14 cellular contexts compared by ENCODE assay signal in genomic region chr2:158501301-158501700, GRCh38. TPM values are rescaled to one million over a fixed set of nuclear protein-coding genes. Genes with fewer than 3 reads are reported as not detected.
DNase-seq lines count a peak whose midpoint lies in the region; ATAC-seq and TF ChIP-seq lines count a peak whose summit lies in the region.
"Had no signal": no experiment of that assay in that cellular context is flagged by ENCODE, and none has a peak within 500 bp of the region (broad histone marks: within the 10 kb centered on the region; RNA-seq: fewer than 3 reads in every experiment).

No MANE protein-coding gene starts in this region.

- intact Hi-C loops in heart left ventricle (cut with DNase I) = no loop called here
- intact Hi-C loops in activated T-helper 1 cell treated with anti-CD3 and anti-CD28 coated beads, Interleukin-12 subunit alpha, Interleukin-12 subunit beta, Interleukin-2, Interleukin-4 antibody, amounts not matched to agents 30 ng/mL and 10 ng/mL and 1 ng/mL, durations not matched to agents 14 hours and 24 hours and 36 hours (cut with micrococcal nuclease) = no loop called here

- no peak overlapping the region for H3K4me3 ChIP-seq in heart left ventricle

- DNase-seq in SHP77 (lab: John Stamatoyannopoulos, UW) (peak; percentile 25 to 37), SHP77 treated with DMSO at 0.1 percent for 48 hours (lab: John Stamatoyannopoulos, UW) (no peak), NCI-H345 (lab: John Stamatoyannopoulos, UW) (peak; percentile 85), heart left ventricle (peak; percentile 61 to 84 (median 69)), substantia nigra (lab: John Stamatoyannopoulos, UW) (peak in 40 of 49 donors; percentile 6 to 79 (median 44)), HEK293T (ENCODE audit: extremely low spot score) (no peak), NK-92 (lab: John Stamatoyannopoulos, UW; ENCODE audit: unreplicated experiment) (no peak)
- DNase-seq in activated T-helper 1 cell treated with anti-CD3 and anti-CD28 coated beads, Interleukin-12 subunit alpha, Interleukin-12 subunit beta, Interleukin-2, Interleukin-4 antibody, amounts not matched to agents 30 ng/mL and 10 ng/mL and 1 ng/mL, durations not matched to agents 14 hours and 24 hours and 36 hours (ENCODE audit: low spot score) = no peak
- DNase-seq: activated T-cell treated with anti-CD3 and anti-CD28 coated beads for 4 hours; KG1; natural killer cell; PC-3; stimulated activated naive CD4-positive, alpha-beta T cell treated with Interleukin-2 at 50 U/mL for 16 hours had no signal

- H3K9me3 Mint-ChIP-seq in activated T-helper 1 cell treated with anti-CD3 and anti-CD28 coated beads, Interleukin-12 subunit alpha, Interleukin-12 subunit beta, Interleukin-2, Interleukin-4 antibody, amounts not matched to agents 30 ng/mL and 10 ng/mL and 1 ng/mL, durations not matched to agents 14 hours and 24 hours and 36 hours = no peaks in the 10 kb centered on the region
- H3K9me3 Mint-ChIP-seq: natural killer cell had no signal

- peaks cover 0 to 2% (median 0%) of the 10 kb centered on the region in 9 donors for H3K36me3 ChIP-seq in heart left ventricle

- H3K4me3 Mint-ChIP-seq in activated T-helper 1 cell treated with anti-CD3 and anti-CD28 coated beads, Interleukin-12 subunit alpha, Interleukin-12 subunit beta, Interleukin-2, Interleukin-4 antibody, amounts not matched to agents 30 ng/mL and 10 ng/mL and 1 ng/mL, durations not matched to agents 14 hours and 24 hours and 36 hours = no peak overlapping the region
- H3K4me3 Mint-ChIP-seq: natural killer cell had no signal

- H3K27ac Mint-ChIP-seq in activated T-helper 1 cell treated with anti-CD3 and anti-CD28 coated beads, Interleukin-12 subunit alpha, Interleukin-12 subunit beta, Interleukin-2, Interleukin-4 antibody, amounts not matched to agents 30 ng/mL and 10 ng/mL and 1 ng/mL, durations not matched to agents 14 hours and 24 hours and 36 hours = no peak overlapping the region
- H3K27ac Mint-ChIP-seq: natural killer cell had no signal

- H3K4me1 ChIP-seq in heart left ventricle = peaks cover 0 to 57% (median 20%) of the 10 kb centered on the region in 12 donors

- H3K27ac ChIP-seq in heart left ventricle = no peak overlapping the region
- H3K27ac ChIP-seq in substantia nigra (ENCODE audit: low read depth, low read length, poor library complexity, severe bottlenecking) = no peak overlapping the region

- H3K27me3 ChIP-seq in heart left ventricle = no peaks in the 10 kb centered on the region

- no peak for TF ChIP-seq CTCF in heart left ventricle (IDR thresholded peaks at IDR 0.05)

- TF ChIP-seq POLR2A in heart left ventricle (IDR thresholded peaks at IDR 0.05) = no peak

- no peaks in the 10 kb centered on the region for H3K36me3 Mint-ChIP-seq in activated T-helper 1 cell treated with anti-CD3 and anti-CD28 coated beads, Interleukin-12 subunit alpha, Interleukin-12 subunit beta, Interleukin-2, Interleukin-4 antibody, amounts not matched to agents 30 ng/mL and 10 ng/mL and 1 ng/mL, durations not matched to agents 14 hours and 24 hours and 36 hours (ENCODE audit: low read depth)
- H3K36me3 Mint-ChIP-seq: natural killer cell had no signal

- CTCF ChIA-PET in HEK293T (lab: Yijun Ruan, JAX) = no interaction called here

- WGBS in heart left ventricle, 4 donors = 19 to 65% (median 44%) methylated on average over 1 of the region's 1 CpG

- peaks cover 7% of the 10 kb centered on the region for H3K4me1 Mint-ChIP-seq in activated T-helper 1 cell treated with anti-CD3 and anti-CD28 coated beads, Interleukin-12 subunit alpha, Interleukin-12 subunit beta, Interleukin-2, Interleukin-4 antibody, amounts not matched to agents 30 ng/mL and 10 ng/mL and 1 ng/mL, durations not matched to agents 14 hours and 24 hours and 36 hours (ENCODE audit: low read depth)

- ATAC-seq in heart left ventricle = peak; percentile 80 to 88 (median 86)
- ATAC-seq: HCT116, natural killer cell, PC-3 had no signal

- H3K27me3 Mint-ChIP-seq in activated T-helper 1 cell treated with anti-CD3 and anti-CD28 coated beads, Interleukin-12 subunit alpha, Interleukin-12 subunit beta, Interleukin-2, Interleukin-4 antibody, amounts not matched to agents 30 ng/mL and 10 ng/mL and 1 ng/mL, durations not matched to agents 14 hours and 24 hours and 36 hours (ENCODE audit: insufficient read depth) = no peaks in the 10 kb centered on the region

- POLR2A ChIA-PET in HEK293T (lab: Yijun Ruan, JAX) = no interaction called here

- no peaks in the 10 kb centered on the region for H3K9me3 ChIP-seq in heart left ventricle

TF ChIP-seq in HEK293T, 16 proteins besides CTCF, POLR2A, EP300 and RAD21:
- TF ChIP-seq FOXK2 (IDR thresholded peaks at IDR 0.05) = no peak

RNA-seq across cellular contexts. Expression of gene PKP4, which starts 44.5 kb away (rescaled TPM):
- total RNA-seq in heart left ventricle = 10 to 100 TPM; 34.1 to 66.7 (median 49.4) TPM
- polyA plus RNA-seq in heart left ventricle = 10 to 100 TPM; 17.6 to 41.0 TPM
- 28.4 and 30.3 TPM in 2 replicates for total RNA-seq in activated T-helper 1 cell treated with anti-CD3 and anti-CD28 coated beads, Interleukin-12 subunit alpha, Interleukin-12 subunit beta, Interleukin-2, Interleukin-4 antibody, amounts not matched to agents 30 ng/mL and 10 ng/mL and 1 ng/mL, durations not matched to agents 14 hours and 24 hours and 36 hours

RNA-seq across cellular contexts. Expression of gene CCDC148, which starts 44.7 kb away (rescaled TPM):
- total RNA-seq in heart left ventricle = 1 to 10 TPM in 4 of 9 donors, under 1 TPM in 4, not detected in 1; 0.31 to 1.2 (median 0.93) TPM
- under 1 TPM in 1 of 2 donors, not detected in 1; 0.24 TPM for polyA plus RNA-seq in heart left ventricle
- 0.36 TPM in 1 of 2 replicates, not detected in the other for total RNA-seq in activated T-helper 1 cell treated with anti-CD3 and anti-CD28 coated beads, Interleukin-12 subunit alpha, Interleukin-12 subunit beta, Interleukin-2, Interleukin-4 antibody, amounts not matched to agents 30 ng/mL and 10 ng/mL and 1 ng/mL, durations not matched to agents 14 hours and 24 hours and 36 hours
- total RNA-seq: natural killer cell had no signal

Comparison
In these comparisons a context has a peak if more than half of its experiments do, and no peak if none do; other contexts are left out.
1. DNase-seq: peak in SHP77 (2 of 2), NCI-H345 (single experiment), heart left ventricle (5 of 5) and substantia nigra (40 of 49); none in SHP77 treated with DMSO at 0.1 percent for 48 hours (single experiment), HEK293T (single experiment), activated T-helper 1 cell treated with anti-CD3 and anti-CD28 coated beads, Interleukin-12 subunit alpha, Interleukin-12 subunit beta, Interleukin-2, Interleukin-4 antibody, amounts not matched to agents 30 ng/mL and 10 ng/mL and 1 ng/mL, durations not matched to agents 14 hours and 24 hours and 36 hours (single experiment) and NK-92 (single experiment).